In genomic region chr10:92844746-92845145, GRCh38 we compare ENCODE assay signal across 24 cellular contexts. TPM values are rescaled to one million over a fixed set of nuclear protein-coding genes. Genes with fewer than 3 reads are reported as not detected.
DNase-seq lines count a peak whose midpoint lies in the region; ATAC-seq and TF ChIP-seq lines count a peak whose summit lies in the region.
"Had no signal": no experiment of that assay in that cellular context is flagged by ENCODE, and none has a peak within 500 bp of the region (broad histone marks: within the 10 kb centered on the region; RNA-seq: fewer than 3 reads in every experiment).

No MANE protein-coding gene starts in this region.

- H3K9me3 ChIP-seq in HAP-1 (peaks cover 5% of the 10 kb centered on the region), neural progenitor cell (ENCODE audit: low read depth) (no peaks in the 10 kb centered on the region)
- H3K9me3 ChIP-seq: esophagus squamous epithelium, tibial artery had no signal

- H3K4me2 ChIP-seq in neural progenitor cell, result no peak overlapping the region

- no peak overlapping the region for H3K27ac ChIP-seq in neural progenitor cell
- H3K27ac ChIP-seq: esophagus squamous epithelium, parathyroid adenoma, tibial artery had no signal

- H4K20me1 ChIP-seq in neural progenitor cell (ENCODE audit: low read depth), result no peaks in the 10 kb centered on the region

- peak overlapping the region; percentile 85 for H3K27ac Mint-ChIP-seq in dendritic cell treated with granulocyte-macrophage colony-stimulating factor and Interleukin-4, amounts not matched to agents 40 ng/mL and 50 ng/mL, for 4 days
- H3K27ac Mint-ChIP-seq in neural progenitor cell, result no peak overlapping the region
- H3K27ac Mint-ChIP-seq in activated CD4-positive, alpha-beta T cell treated with anti-CD3 and anti-CD28 coated beads for 36 hours, result no peak overlapping the region
- H3K27ac Mint-ChIP-seq: immature natural killer cell had no signal

- H3K4me1 ChIP-seq in HAP-1 (peaks cover 18% of the 10 kb centered on the region), neural progenitor cell (no peaks in the 10 kb centered on the region)
- H3K4me1 ChIP-seq: parathyroid adenoma had no signal

- H3K9me3 Mint-ChIP-seq in dendritic cell treated with granulocyte-macrophage colony-stimulating factor and Interleukin-4, amounts not matched to agents 40 ng/mL and 50 ng/mL, for 4 days, result no peaks in the 10 kb centered on the region
- peaks cover 6% of the 10 kb centered on the region for H3K9me3 Mint-ChIP-seq in neural progenitor cell
- no peaks in the 10 kb centered on the region for H3K9me3 Mint-ChIP-seq in activated CD4-positive, alpha-beta T cell treated with anti-CD3 and anti-CD28 coated beads for 36 hours (ENCODE audit: low read depth)
- H3K9me3 Mint-ChIP-seq: immature natural killer cell had no signal

- H3K27me3 Mint-ChIP-seq in dendritic cell treated with granulocyte-macrophage colony-stimulating factor and Interleukin-4, amounts not matched to agents 40 ng/mL and 50 ng/mL, for 4 days, result no peaks in the 10 kb centered on the region
- H3K27me3 Mint-ChIP-seq in neural progenitor cell (ENCODE audit: insufficient read depth, low read depth), result peaks cover 9% of the 10 kb centered on the region
- no peaks in the 10 kb centered on the region for H3K27me3 Mint-ChIP-seq in activated CD4-positive, alpha-beta T cell treated with anti-CD3 and anti-CD28 coated beads for 36 hours

- H2AFZ ChIP-seq in neural progenitor cell (replicated peaks), result no peak overlapping the region
- H2AFZ ChIP-seq: parathyroid adenoma had no signal

- H3K9ac ChIP-seq in neural progenitor cell, result no peak overlapping the region
- H3K9ac ChIP-seq: parathyroid adenoma had no signal

- CTCF ChIA-PET in activated CD4-positive, alpha-beta T cell treated with anti-CD3 and anti-CD28 coated beads for 36 hours (lab: Charles Lee), result interaction anchor here (7.8 kb wide), 1 partner anchor 9 kb away, joined by 84 read pairs; no protein-coding TSS in a partner anchor

- H3K36me3 ChIP-seq in HAP-1 (replicated peaks) (no peaks in the 10 kb centered on the region), neural progenitor cell (no peaks in the 10 kb centered on the region)
- H3K36me3 ChIP-seq: esophagus squamous epithelium, tibial artery had no signal

- no peaks in the 10 kb centered on the region for H3K36me3 Mint-ChIP-seq in dendritic cell treated with granulocyte-macrophage colony-stimulating factor and Interleukin-4, amounts not matched to agents 40 ng/mL and 50 ng/mL, for 4 days (ENCODE audit: low read depth)
- H3K36me3 Mint-ChIP-seq in neural progenitor cell, result no peaks in the 10 kb centered on the region
- peaks cover 2% of the 10 kb centered on the region for H3K36me3 Mint-ChIP-seq in activated CD4-positive, alpha-beta T cell treated with anti-CD3 and anti-CD28 coated beads for 36 hours (ENCODE audit: low read depth)
- H3K36me3 Mint-ChIP-seq: CD8-positive, alpha-beta T cell; immature natural killer cell had no signal

- in situ Hi-C loops in HAP-1 (cut with MboI; ENCODE audit: low sequenced_read_pairs), result no loop called here

- no peak for ATAC-seq in activated CD4-positive, alpha-beta T cell treated with anti-CD3 and anti-CD28 coated beads for 36 hours
- no peak for ATAC-seq in HG03045 (IDR thresholded peaks at IDR 0.05; ENCODE audit: unreplicated experiment)
- ATAC-seq in GM18502 (IDR thresholded peaks at IDR 0.05; ENCODE audit: poor library complexity, unreplicated experiment), result no peak
- ATAC-seq: CD8-positive, alpha-beta T cell; sciatic nerve had no signal

- H3K4me3 Mint-ChIP-seq in dendritic cell treated with granulocyte-macrophage colony-stimulating factor and Interleukin-4, amounts not matched to agents 40 ng/mL and 50 ng/mL, for 4 days, result no peak overlapping the region
- no peak overlapping the region for H3K4me3 Mint-ChIP-seq in neural progenitor cell
- no peak overlapping the region for H3K4me3 Mint-ChIP-seq in activated CD4-positive, alpha-beta T cell treated with anti-CD3 and anti-CD28 coated beads for 36 hours
- H3K4me3 Mint-ChIP-seq: CD8-positive, alpha-beta T cell; immature natural killer cell had no signal

- H3K27me3 ChIP-seq in HAP-1 (ENCODE audit: low read depth) (no peaks in the 10 kb centered on the region), neural progenitor cell (peaks cover 11% of the 10 kb centered on the region)
- H3K27me3 ChIP-seq: tibial artery had no signal

- TF ChIP-seq CTCF in NB4 (IDR thresholded peaks at IDR 0.05; ENCODE audit: low read depth, low read length), result no peak
- TF ChIP-seq CTCF in neural progenitor cell (IDR thresholded peaks at IDR 0.05), result peak; percentile 17

- H3F3A ChIP-seq in neural progenitor cell (ENCODE audit: low read depth), result peaks cover 10% of the 10 kb centered on the region

- H3K4me3 ChIP-seq in HAP-1 (no peak overlapping the region), NB4 (ENCODE audit: low read depth, low read length) (no peak overlapping the region), neural progenitor cell (no peak overlapping the region)
- H3K4me3 ChIP-seq: esophagus squamous epithelium, tibial artery had no signal

- DNase-seq in HAP-1 (ENCODE audit: low spot score in 2 of 2), result peak; percentile 36 to 53
- DNase-seq in NB4 (ENCODE audit: low read depth), result peak; percentile 38
- peak; percentile 26 for DNase-seq in neural progenitor cell (ENCODE audit: low spot score)
- no peak for DNase-seq in activated CD4-positive, alpha-beta T cell treated with anti-CD3 and anti-CD28 coated beads for 36 hours
- DNase-seq: activated CD4-positive, alpha-beta T cell treated with anti-CD3 and anti-CD28 coated beads, Interleukin-2, amount 50 U/mL, for 4 hours; activated naive CD4-positive, alpha-beta T cell; activated T-cell treated with anti-CD3 and anti-CD28 coated beads for 4 hours; anterior cingulate cortex; CD8-positive, alpha-beta T cell; central memory CD4-positive, alpha-beta T cell; DND-41; esophagus squamous epithelium; GOT3; immature natural killer cell; MM.1S; NCI-H1930; stimulated activated CD4-positive, alpha-beta T cell treated with anti-CD3 and anti-CD28 coated beads, Interleukin-1b, Interleukin-23, amount 100 ng/mL, for 48 hours; stimulated activated naive CD4-positive, alpha-beta T cell treated with Interleukin-2 at 50 U/mL for 16 hours; tibial artery had no signal

- POLR2A ChIA-PET in activated CD4-positive, alpha-beta T cell treated with anti-CD3 and anti-CD28 coated beads for 36 hours (lab: Charles Lee), result no interaction called here

- H3K4me1 Mint-ChIP-seq in dendritic cell treated with granulocyte-macrophage colony-stimulating factor and Interleukin-4, amounts not matched to agents 40 ng/mL and 50 ng/mL, for 4 days (ENCODE audit: low read depth), result peaks cover 33% of the 10 kb centered on the region
- H3K4me1 Mint-ChIP-seq in neural progenitor cell, result peaks cover 18% of the 10 kb centered on the region
- H3K4me1 Mint-ChIP-seq in activated CD4-positive, alpha-beta T cell treated with anti-CD3 and anti-CD28 coated beads for 36 hours, result peaks cover 25% of the 10 kb centered on the region

- intact Hi-C loops in dendritic cell treated with granulocyte-macrophage colony-stimulating factor and Interleukin-4, amounts not matched to agents 40 ng/mL and 50 ng/mL, for 4 days (cut with micrococcal nuclease), result loop anchor here (10.0 kb wide), 1 partner anchor 250 kb away; the partner anchor contains the start of gene KIF11
- intact Hi-C loops in activated CD4-positive, alpha-beta T cell treated with anti-CD3 and anti-CD28 coated beads for 36 hours (cut with DNase I, micrococcal nuclease), result loop anchor here (5.0 to 10.0 kb wide), 6 partner anchors 250 to 1680 kb away; partner anchors contain the start of genes CEP55 (in 1 of the 2), KIF11 (in 1 of the 2), NOC3L (in 1 of the 2) and TNKS2 (in 1 of the 2)

- peaks cover 6% of the 10 kb centered on the region for H3K79me2 ChIP-seq in neural progenitor cell (ENCODE audit: low read depth)
- H3K79me2 ChIP-seq: parathyroid adenoma had no signal

- no peak for TF ChIP-seq POLR2A in NB4 (IDR thresholded peaks at IDR 0.05; ENCODE audit: extremely low read depth, insufficient read length)

RNA-seq across cellular contexts. Expression of gene EXOC6, which starts 3.6 kb away (rescaled TPM):
- 17.3 and 25.6 TPM in 2 replicates for total RNA-seq in neural progenitor cell (ENCODE audit: low replicate concordance)
- 10 to 100 TPM in 1 of 2 experiments, 1 to 10 TPM in 1; 9.7 to 12.1 TPM for total RNA-seq in activated CD4-positive, alpha-beta T cell treated with anti-CD3 and anti-CD28 coated beads for 36 hours
